In the genomic region with DNA sequence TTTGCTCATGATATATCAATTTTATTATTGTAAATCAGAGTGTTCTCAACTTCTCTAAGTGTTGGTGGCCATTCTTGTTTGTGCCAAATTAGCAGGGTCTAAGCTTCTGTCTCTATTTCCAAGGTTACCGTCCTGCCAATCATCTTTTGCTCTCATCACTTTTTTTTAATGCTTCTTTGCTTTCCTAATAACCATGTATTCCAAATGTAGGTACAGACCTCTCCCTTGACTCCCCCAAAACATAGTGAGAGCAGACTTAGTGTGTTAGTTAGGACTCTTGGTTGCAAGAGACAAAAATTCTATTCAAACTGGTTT, we compare ENCODE assay signal across 1 cellular context.
TF ChIP-seq lines count a peak whose summit lies in the region.

No MANE protein-coding gene starts in this region.

TF ChIP-seq in endothelial cell of umbilical vein, 7 proteins besides CTCF, POLR2A, EP300 and RAD21 (continued from another document):
- TF ChIP-seq POLR2AphosphoS5 (IDR thresholded peaks at IDR 0.05; ENCODE audit: insufficient read depth, low read depth, low read length): no peak
- no peak for TF ChIP-seq GATA2 (IDR thresholded peaks at IDR 0.05; ENCODE audit: insufficient read depth, insufficient read length, low read depth, low read length)
- TF ChIP-seq JUN (IDR thresholded peaks at IDR 0.05; ENCODE audit: borderline replicate concordance, insufficient read depth, insufficient read length, low read depth): no peak
- TF ChIP-seq FOS (IDR thresholded peaks at IDR 0.05; ENCODE audit: borderline replicate concordance, insufficient read depth, low read length): no peak
- no peak for TF ChIP-seq EZH2 (IDR thresholded peaks at IDR 0.05; ENCODE audit: borderline replicate concordance, low read depth, low read length, severe bottlenecking)
- no peak for TF ChIP-seq MYC (IDR thresholded peaks at IDR 0.05; ENCODE audit: low read depth, low read length)
